11 cellular contexts compared by ENCODE assay signal in the genomic region with DNA sequence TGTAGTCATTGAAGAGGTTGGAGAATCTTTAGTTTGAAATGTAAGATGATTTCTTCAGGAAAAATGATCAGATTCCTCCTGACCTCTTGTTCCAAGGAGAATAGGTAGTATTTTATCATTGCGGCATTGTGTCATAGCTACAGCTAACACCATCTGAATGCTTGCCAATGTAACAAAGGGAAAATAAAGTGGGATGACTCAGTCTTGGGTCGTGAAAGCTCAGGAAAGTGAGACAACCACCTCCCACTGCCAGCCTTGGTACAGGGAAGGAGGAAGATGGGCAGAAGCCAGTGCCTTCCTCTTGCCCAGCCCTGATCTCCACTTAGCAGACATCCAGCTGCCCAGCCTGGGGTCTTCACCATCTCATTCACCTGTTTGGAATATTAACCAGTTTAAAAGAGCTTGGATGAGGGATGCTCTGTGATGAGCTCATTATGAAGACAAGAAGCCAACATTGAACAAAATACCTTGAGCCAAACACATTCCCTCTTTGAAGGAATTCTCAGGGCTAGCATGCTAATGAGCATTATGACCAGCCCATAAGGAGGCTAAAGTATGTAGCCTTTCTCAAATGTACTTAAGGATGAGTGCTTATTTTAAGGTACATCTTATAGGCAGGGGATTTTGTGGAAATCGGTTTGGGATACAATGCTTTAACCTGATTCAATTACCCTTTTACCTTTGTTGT. TPM values are rescaled to one million over a fixed set of nuclear protein-coding genes. Genes with fewer than 3 reads are reported as not detected.
DNase-seq lines count a peak whose midpoint lies in the region; TF ChIP-seq lines count a peak whose summit lies in the region.
"Had no signal": no experiment of that assay in that cellular context is flagged by ENCODE, and none has a peak within 500 bp of the region (broad histone marks: within the 10 kb centered on the region; RNA-seq: fewer than 3 reads in every experiment).

No MANE protein-coding gene starts in this region.

- intact Hi-C loops in transverse colon (cut with DNase I; ENCODE audit: low total_unique reads): no loop called here

- DNase-seq in GM03348 (ENCODE audit: low spot score) (peak; percentile 87), RKO (ENCODE audit: low spot score) (peak; percentile 53), epithelial cell of prostate (ENCODE audit: low read depth, low spot score) (peak; percentile 59), putamen (ENCODE audit: low spot score) (peak; percentile 17), SKM-1 (lab: John Stamatoyannopoulos, UW; ENCODE audit: unreplicated experiment) (no peak), GM19240 (ENCODE audit: insufficient read length, low spot score) (no peak), transverse colon (no peak)
- no peak for DNase-seq in activated naive CD4-positive, alpha-beta T cell treated with Interleukin-2 at 50 U/mL for 16 hours
- DNase-seq: NCI-H1930, T-helper 9 cell, thyroid gland had no signal

- H3K36me3 ChIP-seq in transverse colon: no peaks in the 10 kb centered on the region
- H3K36me3 ChIP-seq: thyroid gland had no signal

- no peak overlapping the region for H3K4me3 ChIP-seq in transverse colon
- H3K4me3 ChIP-seq: thyroid gland had no signal

- TF ChIP-seq POLR2A in transverse colon (IDR thresholded peaks at IDR 0.05): no peak

- H3K27me3 ChIP-seq in transverse colon: no peaks in the 10 kb centered on the region
- H3K27me3 ChIP-seq: thyroid gland had no signal

- in situ Hi-C loops in transverse colon (cut with MboI; ENCODE audit: low pct_ligation_motif_present in 1 of 4, low pct_unique_long_range_greater_than_20kb in 1 of 4, low sequenced_read_pairs in 3 of 4): no loop called here

- 58 to 72% methylated on average over 3 of the region's 3 CpGs for WGBS in transverse colon (ENCODE audit: low coverage in 1 of 2), 2 donors

- no peaks in the 10 kb centered on the region for H3K4me1 ChIP-seq in transverse colon
- H3K4me1 ChIP-seq: thyroid gland had no signal

- H3K9me3 ChIP-seq in transverse colon: no peaks in the 10 kb centered on the region
- H3K9me3 ChIP-seq: thyroid gland had no signal

- no peak for TF ChIP-seq CTCF in transverse colon (IDR thresholded peaks at IDR 0.05)

- TF ChIP-seq EP300 in transverse colon (IDR thresholded peaks at IDR 0.05; ENCODE audit: low read depth): no peak

- H3K27ac ChIP-seq in epithelial cell of prostate: no peak overlapping the region
- H3K27ac ChIP-seq in transverse colon: no peak overlapping the region
- H3K27ac ChIP-seq: thyroid gland had no signal

RNA-seq across cellular contexts. Expression of gene APCDD1L, which starts 40.0 kb away (rescaled TPM):
- total RNA-seq in transverse colon: under 1 TPM in 1 of 4 donors, not detected in 3; 0.16 TPM

Comparison
In these comparisons a context has a peak if more than half of its experiments do, and no peak if none do; other contexts are left out.
1. DNase-seq: peak in GM03348 (single experiment), RKO (single experiment), epithelial cell of prostate (single experiment) and putamen (single experiment); none in activated naive CD4-positive, alpha-beta T cell treated with Interleukin-2 at 50 U/mL for 16 hours (single experiment), SKM-1 (single experiment), GM19240 (single experiment) and transverse colon (single experiment).